In the genomic region with DNA sequence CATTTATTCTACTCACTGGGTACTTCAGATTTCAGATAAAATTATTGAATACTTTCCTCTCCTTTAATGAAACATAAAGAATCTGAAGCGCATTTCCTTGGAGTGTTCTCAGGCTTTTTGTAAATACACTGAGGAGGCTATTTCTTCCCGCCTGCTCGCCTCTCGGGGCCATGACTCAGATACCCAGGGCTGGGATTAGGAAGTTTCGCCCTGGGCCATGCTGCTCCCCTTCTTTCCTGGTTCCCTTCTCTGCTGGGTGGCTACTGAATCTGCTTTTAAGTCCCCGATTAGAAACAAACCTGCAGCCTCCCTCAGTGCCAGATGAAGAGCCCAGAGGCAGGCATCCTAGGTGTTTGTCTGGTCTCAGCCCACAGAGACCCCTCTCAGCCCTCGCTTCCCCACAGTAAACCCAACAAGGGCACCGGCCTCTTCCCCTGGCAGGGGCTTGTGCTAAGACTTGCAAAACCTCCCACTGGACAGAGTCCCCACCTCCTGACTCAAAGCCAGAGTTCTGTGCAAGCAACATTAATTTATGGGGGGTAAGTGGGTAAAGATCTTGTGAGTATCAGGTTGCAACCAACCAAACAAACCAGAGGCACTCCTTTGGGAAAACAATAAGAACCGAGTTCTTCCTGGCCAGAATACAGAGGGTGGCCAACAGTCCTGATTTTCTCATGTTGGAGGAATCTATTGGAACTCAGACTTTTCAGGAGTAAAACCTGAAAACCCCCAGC, we compare ENCODE assay signal across 26 cellular contexts. TPM values are rescaled to one million over a fixed set of nuclear protein-coding genes. Genes with fewer than 3 reads are reported as not detected.
"Had no signal": no experiment of that assay in that cellular context is flagged by ENCODE, and none has a peak within 500 bp of the region (broad histone marks: within the 10 kb centered on the region; RNA-seq: fewer than 3 reads in every experiment).

No MANE protein-coding gene starts in this region.

- H3K4me1 Mint-ChIP-seq: activated naive CD8-positive, alpha-beta T cell treated with anti-CD3 and anti-CD28 coated beads for 36 hours; nephron; stimulated activated naive B cell treated with anti-CD40 and anti-IgM and Interleukin-4, amounts not matched to agents 10 μg/mL and 1 μg/mL and 100 μg/mL, for 72 hours had no signal

- H3K27me3 ChIP-seq: right lobe of liver had no signal

- H3K4me3 Mint-ChIP-seq: activated naive CD8-positive, alpha-beta T cell treated with anti-CD3 and anti-CD28 coated beads for 36 hours; activated T-cell treated with anti-CD3 and anti-CD28 coated beads, Interleukin-2, amount 50 U/mL, for 4 hours; effector memory CD8-positive, alpha-beta T cell; nephron; stimulated activated naive B cell treated with anti-CD40 and anti-IgM and Interleukin-4, amounts not matched to agents 10 μg/mL and 1 μg/mL and 100 μg/mL, for 72 hours; type B pancreatic cell had no signal

- H3K4me1 ChIP-seq: right lobe of liver had no signal

- H3K36me3 Mint-ChIP-seq: activated naive CD8-positive, alpha-beta T cell treated with anti-CD3 and anti-CD28 coated beads for 36 hours; stimulated activated naive B cell treated with anti-CD40 and anti-IgM and Interleukin-4, amounts not matched to agents 10 μg/mL and 1 μg/mL and 100 μg/mL, for 72 hours had no signal

- H3K36me3 ChIP-seq: right lobe of liver, thoracic aorta, WERI-Rb-1 had no signal

- H3K27ac Mint-ChIP-seq: activated naive CD8-positive, alpha-beta T cell treated with anti-CD3 and anti-CD28 coated beads for 36 hours; activated T-helper 2 cell treated with anti-CD3 and anti-CD28 coated beads, Interferon-gamma antibody, Interleukin-2, Interleukin-4, amounts not matched to agents 10 μg/mL and 5 μg/mL and 100 μg/mL, durations not matched to agents 14 hours and 24 hours and 36 hours; effector memory CD8-positive, alpha-beta T cell; nephron; stimulated activated naive B cell treated with anti-CD40 and anti-IgM and Interleukin-4, amounts not matched to agents 10 μg/mL and 1 μg/mL and 100 μg/mL, for 72 hours; type B pancreatic cell had no signal

- ATAC-seq: activated T-cell treated with anti-CD3 and anti-CD28 coated beads, Interleukin-2, amount 50 U/mL, for 4 hours; effector memory CD8-positive, alpha-beta T cell; esophagus mucosa; right lobe of liver; stimulated activated naive B cell treated with anti-CD40 and anti-IgM and Interleukin-4, amounts not matched to agents 10 μg/mL and 1 μg/mL and 100 μg/mL, for 72 hours had no signal

- H3K27me3 Mint-ChIP-seq: activated naive CD8-positive, alpha-beta T cell treated with anti-CD3 and anti-CD28 coated beads for 36 hours; effector memory CD8-positive, alpha-beta T cell had no signal

- H3K9me3 ChIP-seq: right lobe of liver, thoracic aorta had no signal

- DNase-seq: activated CD4-positive, alpha-beta T cell treated with anti-CD3 and anti-CD28 coated beads for 1 hour; activated CD4-positive, alpha-beta T cell treated with anti-CD3 and anti-CD28 coated beads, Interleukin-2, amount 50 U/mL, for 4 hours; activated CD8-positive, alpha-beta memory T cell treated with anti-CD3 and anti-CD28 coated beads for 24 hours; activated CD8-positive, alpha-beta memory T cell treated with anti-CD3 and anti-CD28 coated beads, Interleukin-2, amount 50 U/mL, for 48 hours; activated naive CD4-positive, alpha-beta T cell; activated naive CD8-positive, alpha-beta T cell treated with anti-CD3 and anti-CD28 coated beads for 36 hours; activated T-cell treated with anti-CD3 and anti-CD28 coated beads, Interleukin-2, amount 50 U/mL, for 4 hours; central memory CD4-positive, alpha-beta T cell; effector memory CD8-positive, alpha-beta T cell; foreskin melanocyte; mesenchymal stem cell; posterior cingulate gyrus; right lobe of liver; stimulated activated CD4-positive, alpha-beta T cell treated with anti-CD3 and anti-CD28 coated beads, Interleukin-2, amount 100 ng/mL, for 48 hours; stimulated activated CD8-positive, alpha-beta memory T cell treated with anti-CD3 and anti-CD28 coated beads, Interleukin-4, amount 100 ng/mL, for 48 hours; stimulated activated naive B cell treated with anti-CD40 and anti-IgM and Interleukin-4, amounts not matched to agents 10 μg/mL and 1 μg/mL and 100 μg/mL, for 72 hours; T-helper 1 cell; WERI-Rb-1 had no signal

- H3K4me3 ChIP-seq: right lobe of liver, skin epidermis, thoracic aorta had no signal

- H3K27ac ChIP-seq: right lobe of liver, skin epidermis, thoracic aorta, WERI-Rb-1 had no signal

RNA-seq across cellular contexts. Expression of a gene that starts 30.6 kb away (rescaled TPM):
- polyA plus RNA-seq: endothelial cell of umbilical vein, liver had no signal
